24 cellular contexts compared by ENCODE assay signal in genomic region chr2:122205637-122206036, GRCh38.
A peak's percentile ranks its signal among the peaks of the same experiment; 100 is the strongest.
DNase-seq lines count a peak whose midpoint lies in the region; ATAC-seq and TF ChIP-seq lines count a peak whose summit lies in the region.
"Had no signal": no experiment of that assay in that cellular context is flagged by ENCODE, and none has a peak within 500 bp of the region (broad histone marks: within the 10 kb centered on the region; RNA-seq: fewer than 3 reads in every experiment).

No MANE protein-coding gene starts in this region.

- no peaks in the 10 kb centered on the region for H3K9me3 ChIP-seq in lung (ENCODE audit: control insufficient read depth in 2 of 2, insufficient read depth in 1 of 2, low read length in 1 of 2)

- H3K27me3 Mint-ChIP-seq in WTC11 (ENCODE audit: low read depth), result peaks cover 40% of the 10 kb centered on the region

- no peak overlapping the region for H3K27ac ChIP-seq in lung (ENCODE audit: low read depth in 1 of 2, low read length in 1 of 2)
- H3K27ac ChIP-seq: 22Rv1 had no signal

- no peaks in the 10 kb centered on the region for H3K36me3 Mint-ChIP-seq in WTC11
- H3K36me3 Mint-ChIP-seq: CD8-positive, alpha-beta memory T cell had no signal

- H3K27ac Mint-ChIP-seq in WTC11, result no peak overlapping the region
- H3K27ac Mint-ChIP-seq: CD8-positive, alpha-beta memory T cell; HFFc6 had no signal

- H3K9me3 Mint-ChIP-seq in WTC11, result peaks cover 7% of the 10 kb centered on the region

- peaks cover 3% of the 10 kb centered on the region; the same call in 1 of the 2 replicates for H3K4me1 Mint-ChIP-seq in WTC11
- H3K4me1 Mint-ChIP-seq: CD8-positive, alpha-beta memory T cell had no signal

- no peaks in the 10 kb centered on the region for H3K27me3 ChIP-seq in lung (ENCODE audit: control insufficient read depth, insufficient read depth)

- TF ChIP-seq POLR2A in erythroblast (IDR thresholded peaks at IDR 0.05; ENCODE audit: low read length), result no peak

- peaks cover 2 to 3% of the 10 kb centered on the region in 2 donors for H3K4me1 ChIP-seq in lung (ENCODE audit: control insufficient read depth in 2 of 2, insufficient read depth in 2 of 2, low read length in 2 of 2)

- CTCF ChIA-PET in WTC11 (lab: Charles Lee), result interaction anchor here (1.3 to 2.0 kb wide), 2 partner anchors 15 to 394 kb away, joined by 3 to 7 read pairs; no protein-coding TSS in a partner anchor

- H3K4me3 ChIP-seq in lung, result no peak overlapping the region

- WGBS in lung, 2 donors, result 63 to 75% methylated on average over 2 of the region's 2 CpGs

- POLR2A ChIA-PET in WTC11 (lab: Charles Lee), result no interaction called here

- no peak overlapping the region for H3K4me3 Mint-ChIP-seq in WTC11
- H3K4me3 Mint-ChIP-seq: CD8-positive, alpha-beta memory T cell; HFFc6 had no signal

- H3K36me3 ChIP-seq in lung (ENCODE audit: control insufficient read depth in 2 of 2, insufficient read depth in 2 of 2, low read length in 2 of 2), result no peaks in the 10 kb centered on the region

- DNase-seq in NCI-H146 (lab: John Stamatoyannopoulos, UW), result peak; percentile 14
- no peak for DNase-seq in NCI-H146 treated with DMSO at 0.1 percent for 48 hours (lab: John Stamatoyannopoulos, UW; ENCODE audit: unreplicated experiment)
- no peak for DNase-seq in WTC11 (ENCODE audit: low spot score)
- no peak for DNase-seq in lung (ENCODE audit: low spot score)
- no peak for DNase-seq in erythroblast (lab: John Stamatoyannopoulos, UW)
- no peak for DNase-seq in medulla oblongata (ENCODE audit: extremely low spot score)
- DNase-seq in NCI-H2107 (lab: John Stamatoyannopoulos, UW), result no peak
- DNase-seq in stimulated activated naive CD4-positive, alpha-beta T cell treated with Interleukin-2 at 50 U/mL for 16 hours (lab: John Stamatoyannopoulos, UW), result no peak
- DNase-seq: AML-193; C1 segment of cervical spinal cord; Calu3; CD8-positive, alpha-beta memory T cell; GF-D8; H7; HFFc6; KBM-7; NCI-H1092; NCI-H1436; NCI-H2029; NCI-H446 treated with DMSO at 0.1 percent for 48 hours; NCI-H526 treated with DMSO at 0.1 percent for 48 hours; OCI-M1; Right ventricle myocardium superior had no signal

- TF ChIP-seq CTCF in WTC11 (IDR thresholded peaks at IDR 0.05) (no peak), lung (IDR thresholded peaks at IDR 0.05; ENCODE audit: control extremely low read depth, extremely low read depth) (no peak)

- ATAC-seq in WTC11, result peak; percentile 34; the same call in 1 of the 2 replicates
- ATAC-seq in lung (ENCODE audit: insufficient read depth, low FRiP score), result peak; percentile 16

TF ChIP-seq in WTC11, 78 proteins besides CTCF, POLR2A, EP300 and RAD21:
- no peak for TF ChIP-seq NR1H2 (CRISPR knock-in tag; IDR thresholded peaks at IDR 0.05)
- TF ChIP-seq ZNF121 (CRISPR knock-in tag; IDR thresholded peaks at IDR 0.05), result no peak
- TF ChIP-seq NFYB (CRISPR knock-in tag; conservative IDR thresholded peaks at IDR 0.05; ENCODE audit: low read depth), result no peak
- TF ChIP-seq HMGA2 (CRISPR knock-in tag; IDR thresholded peaks at IDR 0.05), result no peak
- TF ChIP-seq TP53 (CRISPR knock-in tag; IDR thresholded peaks at IDR 0.05), result no peak
- no peak for TF ChIP-seq FOXJ3 (CRISPR knock-in tag; IDR thresholded peaks at IDR 0.05; ENCODE audit: borderline replicate concordance)
- TF ChIP-seq, protein P1, sequence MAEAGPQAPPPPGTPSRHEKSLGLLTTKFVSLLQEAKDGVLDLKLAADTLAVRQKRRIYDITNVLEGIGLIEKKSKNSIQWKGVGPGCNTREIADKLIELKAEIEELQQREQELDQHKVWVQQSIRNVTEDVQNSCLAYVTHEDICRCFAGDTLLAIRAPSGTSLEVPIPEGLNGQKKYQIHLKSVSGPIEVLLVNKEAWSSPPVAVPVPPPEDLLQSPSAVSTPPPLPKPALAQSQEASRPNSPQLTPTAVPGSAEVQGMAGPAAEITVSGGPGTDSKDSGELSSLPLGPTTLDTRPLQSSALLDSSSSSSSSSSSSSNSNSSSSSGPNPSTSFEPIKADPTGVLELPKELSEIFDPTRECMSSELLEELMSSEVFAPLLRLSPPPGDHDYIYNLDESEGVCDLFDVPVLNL (CRISPR knock-in tag; IDR thresholded peaks at IDR 0.05; ENCODE audit: borderline replicate concordance, low read depth), result no peak
- TF ChIP-seq ZBTB21 (CRISPR knock-in tag; IDR thresholded peaks at IDR 0.05; ENCODE audit: borderline replicate concordance), result no peak
- no peak for TF ChIP-seq KAT7 (CRISPR knock-in tag; IDR thresholded peaks at IDR 0.05; ENCODE audit: borderline replicate concordance)
- TF ChIP-seq, protein P2, sequence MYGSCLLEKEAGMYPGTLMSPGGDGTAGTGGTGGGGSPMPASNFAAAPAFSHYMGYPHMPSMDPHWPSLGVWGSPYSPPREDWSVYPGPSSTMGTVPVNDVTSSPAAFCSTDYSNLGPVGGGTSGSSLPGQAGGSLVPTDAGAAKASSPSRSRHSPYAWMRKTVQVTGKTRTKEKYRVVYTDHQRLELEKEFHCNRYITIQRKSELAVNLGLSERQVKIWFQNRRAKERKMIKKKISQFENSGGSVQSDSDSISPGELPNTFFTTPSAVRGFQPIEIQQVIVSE (CRISPR knock-in tag; IDR thresholded peaks at IDR 0.05; ENCODE audit: borderline replicate concordance), result no peak
- TF ChIP-seq SMAD4 (CRISPR knock-in tag; IDR thresholded peaks at IDR 0.05), result no peak
- TF ChIP-seq USF1 (CRISPR knock-in tag; IDR thresholded peaks at IDR 0.05), result no peak
- TF ChIP-seq ZNF219 (CRISPR knock-in tag; IDR thresholded peaks at IDR 0.05; ENCODE audit: borderline replicate concordance), result no peak
- TF ChIP-seq, protein P3, sequence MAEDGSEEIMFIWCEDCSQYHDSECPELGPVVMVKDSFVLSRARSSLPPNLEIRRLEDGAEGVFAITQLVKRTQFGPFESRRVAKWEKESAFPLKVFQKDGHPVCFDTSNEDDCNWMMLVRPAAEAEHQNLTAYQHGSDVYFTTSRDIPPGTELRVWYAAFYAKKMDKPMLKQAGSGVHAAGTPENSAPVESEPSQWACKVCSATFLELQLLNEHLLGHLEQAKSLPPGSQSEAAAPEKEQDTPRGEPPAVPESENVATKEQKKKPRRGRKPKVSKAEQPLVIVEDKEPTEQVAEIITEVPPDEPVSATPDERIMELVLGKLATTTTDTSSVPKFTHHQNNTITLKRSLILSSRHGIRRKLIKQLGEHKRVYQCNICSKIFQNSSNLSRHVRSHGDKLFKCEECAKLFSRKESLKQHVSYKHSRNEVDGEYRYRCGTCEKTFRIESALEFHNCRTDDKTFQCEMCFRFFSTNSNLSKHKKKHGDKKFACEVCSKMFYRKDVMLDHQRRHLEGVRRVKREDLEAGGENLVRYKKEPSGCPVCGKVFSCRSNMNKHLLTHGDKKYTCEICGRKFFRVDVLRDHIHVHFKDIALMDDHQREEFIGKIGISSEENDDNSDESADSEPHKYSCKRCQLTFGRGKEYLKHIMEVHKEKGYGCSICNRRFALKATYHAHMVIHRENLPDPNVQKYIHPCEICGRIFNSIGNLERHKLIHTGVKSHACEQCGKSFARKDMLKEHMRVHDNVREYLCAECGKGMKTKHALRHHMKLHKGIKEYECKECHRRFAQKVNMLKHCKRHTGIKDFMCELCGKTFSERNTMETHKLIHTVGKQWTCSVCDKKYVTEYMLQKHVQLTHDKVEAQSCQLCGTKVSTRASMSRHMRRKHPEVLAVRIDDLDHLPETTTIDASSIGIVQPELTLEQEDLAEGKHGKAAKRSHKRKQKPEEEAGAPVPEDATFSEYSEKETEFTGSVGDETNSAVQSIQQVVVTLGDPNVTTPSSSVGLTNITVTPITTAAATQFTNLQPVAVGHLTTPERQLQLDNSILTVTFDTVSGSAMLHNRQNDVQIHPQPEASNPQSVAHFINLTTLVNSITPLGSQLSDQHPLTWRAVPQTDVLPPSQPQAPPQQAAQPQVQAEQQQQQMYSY (CRISPR knock-in tag; IDR thresholded peaks at IDR 0.05), result no peak
TF ChIP-seq in WTC11: peak in this region for 0.
